24 cellular contexts compared by ENCODE assay signal in the genomic region with DNA sequence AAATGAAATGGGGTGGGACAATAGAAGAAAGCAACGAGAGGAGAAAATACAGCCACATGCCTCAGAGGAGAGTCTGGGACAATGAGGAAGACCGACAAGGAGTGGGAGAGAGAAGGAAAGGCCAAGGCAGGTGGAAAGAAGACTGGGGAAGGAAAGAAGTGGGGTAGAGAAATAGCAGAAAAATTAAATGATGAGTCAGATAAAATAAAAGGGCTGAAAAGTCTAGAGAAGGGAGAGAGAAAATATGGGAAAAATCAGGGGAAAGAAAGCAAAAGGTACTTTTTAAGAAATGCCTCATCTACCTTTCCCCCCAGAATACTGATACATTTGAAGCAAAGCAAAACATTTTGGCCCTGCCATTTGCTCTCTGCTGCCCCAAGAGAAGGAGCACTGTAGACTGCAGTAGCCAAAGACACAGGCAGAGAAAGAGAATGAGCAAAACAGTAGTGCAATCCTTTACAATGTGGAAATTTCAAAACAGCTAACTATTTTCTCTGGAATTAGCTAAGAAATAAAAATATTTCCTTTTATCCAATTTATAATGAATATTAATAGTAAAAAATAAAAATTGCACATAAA. TPM values are rescaled to one million over a fixed set of nuclear protein-coding genes. Genes with fewer than 3 reads are reported as not detected.
DNase-seq lines count a peak whose midpoint lies in the region; ATAC-seq, FAIRE-seq and TF ChIP-seq lines count a peak whose summit lies in the region.
"Had no signal": no experiment of that assay in that cellular context is flagged by ENCODE, and none has a peak within 500 bp of the region (broad histone marks: within the 10 kb centered on the region; RNA-seq: fewer than 3 reads in every experiment).

No MANE protein-coding gene starts in this region.

- TF ChIP-seq POLR2A in stomach (IDR thresholded peaks at IDR 0.05) = no peak

- H3K36me3 ChIP-seq in kidney epithelial cell (ENCODE audit: control insufficient read depth, insufficient read depth, low read length) (no peaks in the 10 kb centered on the region), stomach (no peaks in the 10 kb centered on the region), pancreas (no peaks in the 10 kb centered on the region)
- H3K36me3 ChIP-seq: left lung, MG63, vagina had no signal

- in situ Hi-C loops in astrocyte of the spinal cord (cut with HindIII; ENCODE audit: low sequenced_read_pairs) = no loop called here

- H3K9me3 ChIP-seq in stomach (no peaks in the 10 kb centered on the region), pancreas (no peaks in the 10 kb centered on the region)
- H3K9me3 ChIP-seq: left lung, MG63, vagina had no signal

- no peak overlapping the region for H3K27ac ChIP-seq in stomach
- H3K27ac ChIP-seq in pancreas = no peak overlapping the region
- H3K27ac ChIP-seq: dorsolateral prefrontal cortex, left lung, vagina had no signal

- 26 to 36% (median 35%) methylated on average over 2 of the region's 2 CpGs for WGBS in stomach, 5 donors
- 36 to 53% methylated on average over 2 of the region's 2 CpGs for WGBS in pancreas, 2 donors

- intact Hi-C loops in stomach (cut with DNase I; ENCODE audit: low total_unique reads) (no loop called here), pancreas (cut with DNase I) (no loop called here)

- no peak for TF ChIP-seq EP300 in stomach (IDR thresholded peaks at IDR 0.05)

- POLR2A ChIA-PET in HEK293T (lab: Yijun Ruan, JAX) = no interaction called here

- TF ChIP-seq CTCF in AG09309 (IDR thresholded peaks at IDR 0.05; ENCODE audit: control insufficient read depth, insufficient read depth, low read depth, low read length, missing control alignments) (peak; percentile 32), astrocyte of the spinal cord (IDR thresholded peaks at IDR 0.05; ENCODE audit: low read depth, low read length) (peak; percentile 34), kidney epithelial cell (IDR thresholded peaks at IDR 0.05; ENCODE audit: insufficient read depth, low read length, poor library complexity, severe bottlenecking) (peak; percentile 15), stomach (IDR thresholded peaks at IDR 0.05) (no peak), pancreas (IDR thresholded peaks at IDR 0.05) (no peak)

- H3K4me3 ChIP-seq in AG09309 (ENCODE audit: control insufficient read depth, low read depth, low read length) = no peak overlapping the region
- no peak overlapping the region for H3K4me3 ChIP-seq in astrocyte of the spinal cord (ENCODE audit: low read depth, low read length)
- no peak overlapping the region for H3K4me3 ChIP-seq in kidney epithelial cell (ENCODE audit: low read depth, low read length)
- H3K4me3 ChIP-seq in stomach = no peak overlapping the region
- H3K4me3 ChIP-seq in pancreas = no peak overlapping the region
- H3K4me3 ChIP-seq: dorsolateral prefrontal cortex, left lung, MG63, vagina had no signal

- H3K4me1 ChIP-seq in stomach (peaks cover 0 to 2% (median 0%) of the 10 kb centered on the region in 4 donors), pancreas (no peaks in the 10 kb centered on the region)
- H3K4me1 ChIP-seq: left lung, vagina had no signal

- CTCF ChIA-PET in HEK293T (lab: Yijun Ruan, JAX) = interaction anchor here (0.6 to 0.7 kb wide), 4 partner anchors 15 to 305 kb away, joined by 3 to 4 read pairs (median 3); no protein-coding TSS in a partner anchor

- H3K27me3 ChIP-seq in kidney epithelial cell (ENCODE audit: control insufficient read depth, insufficient read depth, low read length) (peaks cover 35% of the 10 kb centered on the region), stomach (peaks cover 0 to 80% (median 14%) of the 10 kb centered on the region in 3 donors), pancreas (peaks cover 0 to 13% (median 0%) of the 10 kb centered on the region in 4 donors)
- H3K27me3 ChIP-seq: MG63, vagina had no signal

- FAIRE-seq in pancreas (lab: Jason Lieb, UNC) = no peak
- FAIRE-seq: bronchial epithelial cell had no signal

- no peak for DNase-seq in AG09309 (ENCODE audit: low read depth)
- DNase-seq in HEK293T (ENCODE audit: extremely low spot score) = no peak
- DNase-seq in astrocyte of the spinal cord (ENCODE audit: low read depth, low spot score) = no peak
- DNase-seq in kidney epithelial cell (ENCODE audit: low read depth) = no peak
- no peak for DNase-seq in C1 segment of cervical spinal cord (lab: John Stamatoyannopoulos, UW)
- no peak for DNase-seq in stomach
- no peak for DNase-seq in NCI-H187 (lab: John Stamatoyannopoulos, UW)
- no peak for DNase-seq in pancreas
- DNase-seq: activated CD4-positive, CD25-positive, alpha-beta regulatory T cell treated with anti-CD3 and anti-CD28 coated beads, Interleukin-2, amount 50 U/mL, for 72 hours; activated CD8-positive, alpha-beta memory T cell treated with anti-CD3 and anti-CD28 coated beads for 24 hours; activated naive CD8-positive, alpha-beta T cell treated with anti-CD3 and anti-CD28 coated beads for 36 hours; dorsolateral prefrontal cortex; glutamatergic neuron; left lung; MG63; NCI-H1436 treated with DMSO at 0.1 percent for 48 hours; NCI-H82; retina; substantia nigra had no signal

- no peak for ATAC-seq in pancreas
- ATAC-seq: left lung, Panc1 had no signal

TF ChIP-seq in HEK293T, 16 proteins besides CTCF, POLR2A, EP300 and RAD21:
- TF ChIP-seq L3MBTL2 (conservative IDR thresholded peaks at IDR 0.05) (0 out of 2 replicates have a peak, but pooled peaks have one; percentile 23), SP1 (IDR thresholded peaks at IDR 0.05) (no peak)

RNA-seq across cellular contexts. Expression of a gene that starts 14.5 kb away (rescaled TPM):
- total RNA-seq in kidney epithelial cell (not detected in 2 replicates), stomach (not detected), pancreas (not detected)
- polyA plus RNA-seq in stomach (not detected), pancreas (not detected)
- total RNA-seq: activated naive CD8-positive, alpha-beta T cell treated with anti-CD3 and anti-CD28 coated beads for 36 hours; bronchial epithelial cell; left lung; mononuclear cell; vagina had no signal
- polyA plus RNA-seq: esophagus had no signal

RNA-seq across cellular contexts. Expression of a gene that starts 34.0 kb away (rescaled TPM):
- not detected in 2 replicates for total RNA-seq in kidney epithelial cell
- not detected for total RNA-seq in stomach
- under 1 TPM in 1 of 3 donors, not detected in 2; 0.05 TPM for polyA plus RNA-seq in stomach
- total RNA-seq in pancreas = not detected
- polyA plus RNA-seq in pancreas = not detected
- total RNA-seq: activated naive CD8-positive, alpha-beta T cell treated with anti-CD3 and anti-CD28 coated beads for 36 hours; bronchial epithelial cell; left lung; mononuclear cell; vagina had no signal

RNA-seq across cellular contexts. Expression of a gene that starts 57.3 kb away (rescaled TPM):
- total RNA-seq in kidney epithelial cell (not detected in 2 replicates), stomach (not detected), pancreas (not detected)
- polyA plus RNA-seq in stomach (not detected), pancreas (not detected)
- total RNA-seq: activated naive CD8-positive, alpha-beta T cell treated with anti-CD3 and anti-CD28 coated beads for 36 hours; bronchial epithelial cell; left lung; mononuclear cell; vagina had no signal
- polyA plus RNA-seq: esophagus had no signal

Comparison
In these comparisons a context has a peak if more than half of its experiments do, and no peak if none do; other contexts are left out.
1. CTCF ChIP-seq: peak in AG09309 (single experiment), astrocyte of the spinal cord (single experiment) and kidney epithelial cell (single experiment); none in stomach (0 of 7) and pancreas (0 of 4).